8 cellular contexts compared by ENCODE assay signal in genomic region chr3:23917904-23918303, GRCh38. TPM values are rescaled to one million over a fixed set of nuclear protein-coding genes. Genes with fewer than 3 reads are reported as not detected.
DNase-seq lines count a peak whose midpoint lies in the region; ATAC-seq and TF ChIP-seq lines count a peak whose summit lies in the region.
"Not testable (repeated sequence)": the region's sequence is repeated elsewhere in the genome, so short reads cannot be mapped to it uniquely, and the experiment has no call there.

No MANE protein-coding gene starts in this region.

- H3K4me1 ChIP-seq in ES-I3 (ENCODE audit: insufficient read depth, low read length); mesodermal cell (ENCODE audit: control insufficient read depth, insufficient read depth, low read length, poor library complexity, severe bottlenecking): not testable (repeated sequence)
- peaks cover 26% of the 10 kb centered on the region for H3K4me1 ChIP-seq in OCI-LY1 (ENCODE audit: insufficient read depth, low read length, severe bottlenecking)
- H3K4me1 ChIP-seq in cardiac muscle cell (ENCODE audit: low read depth), result peaks cover 13% of the 10 kb centered on the region
- H3K4me1 ChIP-seq in upper lobe of left lung, result peaks cover 11 to 48% (median 26%) of the 10 kb centered on the region in 4 donors

- H3K27me3 ChIP-seq in OCI-LY1 (ENCODE audit: insufficient read depth, low read length); cardiac muscle cell; upper lobe of left lung: not testable (repeated sequence)

- not testable (repeated sequence) for H3K9me3 ChIP-seq in ES-I3 (ENCODE audit: control insufficient read depth, insufficient read depth, low read length); OCI-LY1 (ENCODE audit: low read length); cardiac muscle cell (ENCODE audit: low read depth); mesodermal cell (ENCODE audit: control insufficient read depth, low read length); upper lobe of left lung

- H3K27me3 Mint-ChIP-seq in activated T-cell treated with anti-CD3 and anti-CD28 coated beads, Interleukin-2, amount 50 U/mL, for 24 hours; chondrocyte (ENCODE audit: low read depth): not testable (repeated sequence)

- TF ChIP-seq POLR2A in upper lobe of left lung (IDR thresholded peaks at IDR 0.05), result not testable (repeated sequence)

- H3F3A ChIP-seq in OCI-LY1 (ENCODE audit: insufficient read depth, low read length), result peaks cover 13% of the 10 kb centered on the region

- not testable (repeated sequence) for H4K20me1 ChIP-seq in OCI-LY1 (ENCODE audit: insufficient read depth, low read length)

- H3K36me3 ChIP-seq in ES-I3 (ENCODE audit: insufficient read depth, low read length), result peaks cover 22% of the 10 kb centered on the region
- peaks cover 46% of the 10 kb centered on the region for H3K36me3 ChIP-seq in OCI-LY1 (ENCODE audit: insufficient read depth, low read length)
- peaks cover 21% of the 10 kb centered on the region for H3K36me3 ChIP-seq in cardiac muscle cell
- H3K36me3 ChIP-seq in mesodermal cell (ENCODE audit: control insufficient read depth, insufficient read depth, low read length), result peaks cover 48% of the 10 kb centered on the region
- peaks cover 11 to 42% (median 21%) of the 10 kb centered on the region in 4 donors for H3K36me3 ChIP-seq in upper lobe of left lung

- H3K4me3 ChIP-seq in OCI-LY1 (ENCODE audit: low read depth, low read length, poor library complexity, severe bottlenecking) (peak overlapping the region; percentile 90), cardiac muscle cell (peak overlapping the region; percentile 75), mesodermal cell (ENCODE audit: extremely low read depth, insufficient read depth, low read length, poor library complexity, severe bottlenecking) (peak overlapping the region; percentile 97), upper lobe of left lung (peak overlapping the region; percentile 86 to 96 (median 90))

- H3K27ac Mint-ChIP-seq in activated T-cell treated with anti-CD3 and anti-CD28 coated beads, Interleukin-2, amount 50 U/mL, for 24 hours, result peak overlapping the region; percentile 100
- peak overlapping the region; percentile 80 for H3K27ac Mint-ChIP-seq in chondrocyte (ENCODE audit: unreplicated experiment)

- peaks cover 13% of the 10 kb centered on the region for H3K79me2 ChIP-seq in OCI-LY1 (ENCODE audit: insufficient read depth, low read length)

- ATAC-seq in upper lobe of left lung (ENCODE audit: low FRiP score in 2 of 2), result not testable (repeated sequence)

- not testable (repeated sequence) for H3K9me3 Mint-ChIP-seq in activated T-cell treated with anti-CD3 and anti-CD28 coated beads, Interleukin-2, amount 50 U/mL, for 24 hours; chondrocyte (ENCODE audit: low read depth)

- not testable (repeated sequence) for H3K9me2 ChIP-seq in OCI-LY1 (ENCODE audit: low read depth, low read length)

- H3K4me2 ChIP-seq in OCI-LY1 (ENCODE audit: low read length), result peak overlapping the region; percentile 100

- WGBS in mesodermal cell (ENCODE audit: insufficient coverage in 2 of 2), 2 experiments, result 0% methylated on average over 5 to 10 of the region's 13 CpGs
- 0 to 2% methylated on average over 12 to 13 of the region's 13 CpGs for WGBS in upper lobe of left lung, 2 donors

- H3K4me3 Mint-ChIP-seq in activated T-cell treated with anti-CD3 and anti-CD28 coated beads, Interleukin-2, amount 50 U/mL, for 24 hours, result peak overlapping the region; percentile 100
- peak overlapping the region; percentile 99 for H3K4me3 Mint-ChIP-seq in chondrocyte (ENCODE audit: unreplicated experiment)

- H3K27ac ChIP-seq in OCI-LY1 (ENCODE audit: low read depth, low read length, poor library complexity, severe bottlenecking), result peak overlapping the region; percentile 83
- H3K27ac ChIP-seq in cardiac muscle cell, result peak overlapping the region; percentile 19
- peak overlapping the region; percentile 87 for H3K27ac ChIP-seq in mesodermal cell (ENCODE audit: low read depth, low read length, severe bottlenecking)
- peak overlapping the region; percentile 90 to 97 (median 96) for H3K27ac ChIP-seq in upper lobe of left lung

- H3K4me1 Mint-ChIP-seq in activated T-cell treated with anti-CD3 and anti-CD28 coated beads, Interleukin-2, amount 50 U/mL, for 24 hours (ENCODE audit: low read depth), result peaks cover 44% of the 10 kb centered on the region
- peaks cover 60% of the 10 kb centered on the region for H3K4me1 Mint-ChIP-seq in chondrocyte (ENCODE audit: low read depth)

- H2AFZ ChIP-seq in OCI-LY1 (ENCODE audit: low read length), result not testable (repeated sequence)

- TF ChIP-seq EP300 in upper lobe of left lung (IDR thresholded peaks at IDR 0.05), result not testable (repeated sequence)

- H3K36me3 Mint-ChIP-seq in activated T-cell treated with anti-CD3 and anti-CD28 coated beads, Interleukin-2, amount 50 U/mL, for 24 hours (ENCODE audit: low read depth), result peaks cover 67% of the 10 kb centered on the region
- H3K36me3 Mint-ChIP-seq in chondrocyte (ENCODE audit: low read depth), result peaks cover 26% of the 10 kb centered on the region

- TF ChIP-seq CTCF in OCI-LY1 (IDR thresholded peaks at IDR 0.05; ENCODE audit: low read length); chondrocyte (IDR thresholded peaks at IDR 0.05); cardiac muscle cell (IDR thresholded peaks at IDR 0.05; ENCODE audit: low read depth, low read length); upper lobe of left lung (IDR thresholded peaks at IDR 0.05): not testable (repeated sequence)

- not testable (repeated sequence) for DNase-seq in activated T-cell treated with anti-CD3 and anti-CD28 coated beads, Interleukin-2, amount 50 U/mL, for 24 hours; chondrocyte (ENCODE audit: low spot score); cardiac muscle cell (ENCODE audit: low read depth in 1 of 2, low spot score in 1 of 2); upper lobe of left lung
- DNase-seq in retina, result peak; percentile 52

- H3K9ac ChIP-seq in ES-I3 (ENCODE audit: low read depth, low read length) (peak overlapping the region; percentile 85), OCI-LY1 (ENCODE audit: low read length) (peak overlapping the region; percentile 95)

RNA-seq across cellular contexts. Expression of gene RPL15, which starts 1.0 kb away (rescaled TPM):
- 1,295 to 1,411 TPM (median 1,362 TPM) in 3 replicates for total RNA-seq in chondrocyte
- total RNA-seq in cardiac muscle cell, result 2,722 and 3,253 TPM in 2 replicates
- 1,419 and 1,837 TPM in 2 replicates for polyA plus RNA-seq in cardiac muscle cell
- polyA plus RNA-seq in mesodermal cell (2013, experiment 1 of 2), result 3,796 TPM
- polyA plus RNA-seq in mesodermal cell (2013, experiment 2 of 2), result 3,333 TPM
- total RNA-seq in upper lobe of left lung, result 1,000 to 10,000 TPM in 4 of 6 donors, 100 to 1,000 TPM in 2; 326 to 1,968 (median 1,284) TPM

RNA-seq across cellular contexts. Expression of gene NKIRAS1, which starts 1.1 kb away (rescaled TPM):
- 13.2 to 15.5 TPM (median 13.6 TPM) in 3 replicates for total RNA-seq in chondrocyte
- total RNA-seq in cardiac muscle cell, result 18.1 and 20.2 TPM in 2 replicates
- 28.0 and 34.4 TPM in 2 replicates for polyA plus RNA-seq in cardiac muscle cell
- polyA plus RNA-seq in mesodermal cell (2013, experiment 1 of 2), result 8.6 TPM
- 9.7 TPM for polyA plus RNA-seq in mesodermal cell (2013, experiment 2 of 2)
- 10 to 100 TPM in 3 of 6 donors, 1 to 10 TPM in 3; 3.1 to 18.0 (median 9.1) TPM for total RNA-seq in upper lobe of left lung

RNA-seq across cellular contexts. Expression of gene NR1D2, which starts 27.2 kb away (rescaled TPM):
- total RNA-seq in chondrocyte (14.7 to 19.8 TPM (median 19.6 TPM) in 3 replicates), cardiac muscle cell (11.9 and 18.8 TPM in 2 replicates), upper lobe of left lung (10 to 100 TPM; 19.6 to 52.4 (median 38.9) TPM)
- polyA plus RNA-seq in cardiac muscle cell, result 12.5 and 26.9 TPM in 2 replicates
- polyA plus RNA-seq in mesodermal cell (2013, experiment 1 of 2), result 33.4 TPM
- 36.2 TPM for polyA plus RNA-seq in mesodermal cell (2013, experiment 2 of 2)

Comparison
In these comparisons a context has a peak if more than half of its experiments do, and no peak if none do; other contexts are left out.
1. H3K27ac ChIP-seq: peak in every context shown above with its lines; median percentile 96 in upper lobe of left lung; 87 in mesodermal cell; 83 in OCI-LY1; 19 in cardiac muscle cell.